ENCODE assay signal across 1 cellular context in the genomic region with DNA sequence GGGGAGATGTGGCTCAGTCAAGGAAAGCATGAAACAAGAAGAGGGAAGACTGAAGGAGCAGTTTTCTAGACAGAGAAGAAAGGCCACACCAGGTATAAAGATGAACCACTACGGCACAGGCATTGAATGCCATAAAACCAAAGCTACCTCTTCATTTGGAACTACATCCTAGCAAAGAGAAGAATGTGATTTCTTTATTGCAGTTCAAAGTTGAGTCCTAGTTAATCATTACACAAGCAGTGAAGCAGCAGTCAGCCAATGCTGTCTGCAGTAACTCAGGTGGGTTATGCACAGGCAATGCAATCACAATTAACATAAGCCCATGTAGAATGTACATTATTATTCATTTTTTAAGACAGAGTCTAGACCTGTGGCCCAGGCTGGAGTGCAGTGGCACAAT.
TF ChIP-seq lines count a peak whose summit lies in the region.

No MANE protein-coding gene starts in this region.

TF ChIP-seq in HepG2, 621 proteins besides CTCF, POLR2A, EP300 and RAD21 (continued from another document and continues in another):
- TF ChIP-seq ZBTB37 (CRISPR knock-in tag; IDR thresholded peaks at IDR 0.05) (no peak), ZNF7 (CRISPR knock-in tag; IDR thresholded peaks at IDR 0.05) (no peak), ZNF597 (CRISPR knock-in tag; IDR thresholded peaks at IDR 0.05) (no peak), MBD4 (IDR thresholded peaks at IDR 0.05; ENCODE audit: borderline replicate concordance, low read length) (no peak), ZNF263 (CRISPR knock-in tag; IDR thresholded peaks at IDR 0.05) (no peak), PHF5A (CRISPR knock-in tag; IDR thresholded peaks at IDR 0.05; ENCODE audit: low read depth, unreplicated experiment) (no peak), STAG1 (CRISPR knock-in tag; IDR thresholded peaks at IDR 0.05) (no peak), HBP1 (CRISPR knock-in tag; IDR thresholded peaks at IDR 0.05; ENCODE audit: low read depth) (no peak), ADNP (CRISPR knock-in tag; IDR thresholded peaks at IDR 0.05) (no peak), IKZF1 (IDR thresholded peaks at IDR 0.05) (no peak), NPAS2 (CRISPR knock-in tag; IDR thresholded peaks at IDR 0.05; ENCODE audit: borderline replicate concordance) (no peak), ATF7 (IDR thresholded peaks at IDR 0.05) (no peak), ATF7 (CRISPR knock-in tag; IDR thresholded peaks at IDR 0.05) (no peak), HDAC2 (CRISPR knock-in tag; IDR thresholded peaks at IDR 0.05) (no peak), TARDBP (CRISPR knock-in tag; IDR thresholded peaks at IDR 0.05) (no peak), CREM (IDR thresholded peaks at IDR 0.05) (peak; percentile 20; the same call in 1 of the 2 replicates), CREM (CRISPR knock-in tag; IDR thresholded peaks at IDR 0.05) (no peak), ZFP36 (IDR thresholded peaks at IDR 0.05; ENCODE audit: borderline replicate concordance, low read depth, low read length, partially characterized antibody) (no peak), ZNF549 (CRISPR knock-in tag; IDR thresholded peaks at IDR 0.05) (no peak), ZMYM4 (CRISPR knock-in tag; IDR thresholded peaks at IDR 0.05) (peak; percentile 35; the same call in 1 of the 2 replicates), SMAD3 (CRISPR knock-in tag; IDR thresholded peaks at IDR 0.05) (no peak), HCFC1 (IDR thresholded peaks at IDR 0.05; ENCODE audit: low read depth, low read length) (no peak), ZNF510 (CRISPR knock-in tag; IDR thresholded peaks at IDR 0.05; ENCODE audit: low read depth) (no peak), ZNF660 (CRISPR knock-in tag; IDR thresholded peaks at IDR 0.05; ENCODE audit: borderline replicate concordance, low read depth) (no peak), ZKSCAN8 (CRISPR knock-in tag; IDR thresholded peaks at IDR 0.05; ENCODE audit: borderline replicate concordance) (no peak), KDM6A (CRISPR knock-in tag; IDR thresholded peaks at IDR 0.05; ENCODE audit: low read depth) (peak; percentile 57; the same call in 1 of the 2 replicates), TP53 (CRISPR knock-in tag; conservative IDR thresholded peaks at IDR 0.05) (no peak), FOXO1 (CRISPR knock-in tag; IDR thresholded peaks at IDR 0.05) (no peak), RARA (CRISPR knock-in tag; IDR thresholded peaks at IDR 0.05) (no peak), HNRNPLL (IDR thresholded peaks at IDR 0.05; ENCODE audit: low read depth, low read length, poor library complexity, severe bottlenecking) (no peak), CEBPG (CRISPR knock-in tag; IDR thresholded peaks at IDR 0.05) (peak; percentile 39; the same call in 1 of the 2 replicates), CREB1 (IDR thresholded peaks at IDR 0.05) (no peak), CREB1 (CRISPR knock-in tag; IDR thresholded peaks at IDR 0.05) (0 out of 2 replicates have a peak, but pooled peaks have one; percentile 15), GFI1 (CRISPR knock-in tag; IDR thresholded peaks at IDR 0.05; ENCODE audit: borderline replicate concordance) (no peak), CEBPB (IDR thresholded peaks at IDR 0.05; ENCODE audit: borderline replicate concordance, low read depth, low read length) (peak; percentile 51; the same call in 1 of the 2 replicates), PHF21A (CRISPR knock-in tag; IDR thresholded peaks at IDR 0.05) (no peak), ZNF816 (CRISPR knock-in tag; IDR thresholded peaks at IDR 0.05; ENCODE audit: borderline replicate concordance) (no peak), ZNF598 (CRISPR knock-in tag; IDR thresholded peaks at IDR 0.05; ENCODE audit: borderline replicate concordance) (no peak), HNF4A (CRISPR knock-in tag; IDR thresholded peaks at IDR 0.05) (peak; percentile 56), EEA1 (CRISPR knock-in tag; IDR thresholded peaks at IDR 0.05; ENCODE audit: borderline replicate concordance) (no peak), ETV5 (CRISPR knock-in tag; IDR thresholded peaks at IDR 0.05; ENCODE audit: borderline replicate concordance) (no peak), ZNF776 (CRISPR knock-in tag; IDR thresholded peaks at IDR 0.05) (no peak), ATRX (CRISPR knock-in tag; IDR thresholded peaks at IDR 0.05; ENCODE audit: borderline replicate concordance) (no peak), SAFB2 (CRISPR knock-in tag; IDR thresholded peaks at IDR 0.05; ENCODE audit: borderline replicate concordance, low read depth) (no peak), IRF1 (CRISPR knock-in tag; IDR thresholded peaks at IDR 0.05; ENCODE audit: low read depth) (no peak), FOXA3 (CRISPR knock-in tag; IDR thresholded peaks at IDR 0.05) (peak; percentile 45; the same call in 1 of the 2 replicates), HDAC1 (CRISPR knock-in tag; IDR thresholded peaks at IDR 0.05) (no peak), ZNF775 (CRISPR knock-in tag; IDR thresholded peaks at IDR 0.05; ENCODE audit: borderline replicate concordance) (no peak), CENPX (CRISPR knock-in tag; IDR thresholded peaks at IDR 0.05) (no peak), HOXA3 (CRISPR knock-in tag; IDR thresholded peaks at IDR 0.05) (no peak), ZNF75D (CRISPR knock-in tag; IDR thresholded peaks at IDR 0.05; ENCODE audit: borderline replicate concordance) (no peak)
- TF ChIP-seq, protein P1, sequence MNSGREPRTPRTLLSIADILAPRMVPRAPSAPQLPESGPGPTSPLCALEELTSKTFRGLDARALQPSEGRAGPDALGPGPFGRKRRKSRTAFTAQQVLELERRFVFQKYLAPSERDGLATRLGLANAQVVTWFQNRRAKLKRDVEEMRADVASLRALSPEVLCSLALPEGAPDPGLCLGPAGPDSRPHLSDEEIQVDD (CRISPR knock-in tag; IDR thresholded peaks at IDR 0.05; ENCODE audit: borderline replicate concordance): no peak
- TF ChIP-seq, protein P2, sequence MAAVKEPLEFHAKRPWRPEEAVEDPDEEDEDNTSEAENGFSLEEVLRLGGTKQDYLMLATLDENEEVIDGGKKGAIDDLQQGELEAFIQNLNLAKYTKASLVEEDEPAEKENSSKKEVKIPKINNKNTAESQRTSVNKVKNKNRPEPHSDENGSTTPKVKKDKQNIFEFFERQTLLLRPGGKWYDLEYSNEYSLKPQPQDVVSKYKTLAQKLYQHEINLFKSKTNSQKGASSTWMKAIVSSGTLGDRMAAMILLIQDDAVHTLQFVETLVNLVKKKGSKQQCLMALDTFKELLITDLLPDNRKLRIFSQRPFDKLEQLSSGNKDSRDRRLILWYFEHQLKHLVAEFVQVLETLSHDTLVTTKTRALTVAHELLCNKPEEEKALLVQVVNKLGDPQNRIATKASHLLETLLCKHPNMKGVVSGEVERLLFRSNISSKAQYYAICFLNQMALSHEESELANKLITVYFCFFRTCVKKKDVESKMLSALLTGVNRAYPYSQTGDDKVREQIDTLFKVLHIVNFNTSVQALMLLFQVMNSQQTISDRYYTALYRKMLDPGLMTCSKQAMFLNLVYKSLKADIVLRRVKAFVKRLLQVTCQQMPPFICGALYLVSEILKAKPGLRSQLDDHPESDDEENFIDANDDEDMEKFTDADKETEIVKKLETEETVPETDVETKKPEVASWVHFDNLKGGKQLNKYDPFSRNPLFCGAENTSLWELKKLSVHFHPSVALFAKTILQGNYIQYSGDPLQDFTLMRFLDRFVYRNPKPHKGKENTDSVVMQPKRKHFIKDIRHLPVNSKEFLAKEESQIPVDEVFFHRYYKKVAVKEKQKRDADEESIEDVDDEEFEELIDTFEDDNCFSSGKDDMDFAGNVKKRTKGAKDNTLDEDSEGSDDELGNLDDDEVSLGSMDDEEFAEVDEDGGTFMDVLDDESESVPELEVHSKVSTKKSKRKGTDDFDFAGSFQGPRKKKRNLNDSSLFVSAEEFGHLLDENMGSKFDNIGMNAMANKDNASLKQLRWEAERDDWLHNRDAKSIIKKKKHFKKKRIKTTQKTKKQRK (IDR thresholded peaks at IDR 0.05; ENCODE audit: low read length): no peak
- TF ChIP-seq, protein P3, sequence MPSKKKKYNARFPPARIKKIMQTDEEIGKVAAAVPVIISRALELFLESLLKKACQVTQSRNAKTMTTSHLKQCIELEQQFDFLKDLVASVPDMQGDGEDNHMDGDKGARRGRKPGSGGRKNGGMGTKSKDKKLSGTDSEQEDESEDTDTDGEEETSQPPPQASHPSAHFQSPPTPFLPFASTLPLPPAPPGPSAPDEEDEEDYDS (CRISPR knock-in tag; IDR thresholded peaks at IDR 0.05): peak; percentile 33; the same call in 1 of the 2 replicates
- TF ChIP-seq, protein P4, sequence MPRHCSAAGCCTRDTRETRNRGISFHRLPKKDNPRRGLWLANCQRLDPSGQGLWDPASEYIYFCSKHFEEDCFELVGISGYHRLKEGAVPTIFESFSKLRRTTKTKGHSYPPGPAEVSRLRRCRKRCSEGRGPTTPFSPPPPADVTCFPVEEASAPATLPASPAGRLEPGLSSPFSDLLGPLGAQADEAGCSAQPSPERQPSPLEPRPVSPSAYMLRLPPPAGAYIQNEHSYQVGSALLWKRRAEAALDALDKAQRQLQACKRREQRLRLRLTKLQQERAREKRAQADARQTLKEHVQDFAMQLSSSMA (CRISPR knock-in tag; IDR thresholded peaks at IDR 0.05): no peak
- TF ChIP-seq, protein P5, sequence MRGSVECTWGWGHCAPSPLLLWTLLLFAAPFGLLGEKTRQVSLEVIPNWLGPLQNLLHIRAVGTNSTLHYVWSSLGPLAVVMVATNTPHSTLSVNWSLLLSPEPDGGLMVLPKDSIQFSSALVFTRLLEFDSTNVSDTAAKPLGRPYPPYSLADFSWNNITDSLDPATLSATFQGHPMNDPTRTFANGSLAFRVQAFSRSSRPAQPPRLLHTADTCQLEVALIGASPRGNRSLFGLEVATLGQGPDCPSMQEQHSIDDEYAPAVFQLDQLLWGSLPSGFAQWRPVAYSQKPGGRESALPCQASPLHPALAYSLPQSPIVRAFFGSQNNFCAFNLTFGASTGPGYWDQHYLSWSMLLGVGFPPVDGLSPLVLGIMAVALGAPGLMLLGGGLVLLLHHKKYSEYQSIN (CRISPR knock-in tag; IDR thresholded peaks at IDR 0.05; ENCODE audit: borderline replicate concordance): no peak
- TF ChIP-seq, protein P6, sequence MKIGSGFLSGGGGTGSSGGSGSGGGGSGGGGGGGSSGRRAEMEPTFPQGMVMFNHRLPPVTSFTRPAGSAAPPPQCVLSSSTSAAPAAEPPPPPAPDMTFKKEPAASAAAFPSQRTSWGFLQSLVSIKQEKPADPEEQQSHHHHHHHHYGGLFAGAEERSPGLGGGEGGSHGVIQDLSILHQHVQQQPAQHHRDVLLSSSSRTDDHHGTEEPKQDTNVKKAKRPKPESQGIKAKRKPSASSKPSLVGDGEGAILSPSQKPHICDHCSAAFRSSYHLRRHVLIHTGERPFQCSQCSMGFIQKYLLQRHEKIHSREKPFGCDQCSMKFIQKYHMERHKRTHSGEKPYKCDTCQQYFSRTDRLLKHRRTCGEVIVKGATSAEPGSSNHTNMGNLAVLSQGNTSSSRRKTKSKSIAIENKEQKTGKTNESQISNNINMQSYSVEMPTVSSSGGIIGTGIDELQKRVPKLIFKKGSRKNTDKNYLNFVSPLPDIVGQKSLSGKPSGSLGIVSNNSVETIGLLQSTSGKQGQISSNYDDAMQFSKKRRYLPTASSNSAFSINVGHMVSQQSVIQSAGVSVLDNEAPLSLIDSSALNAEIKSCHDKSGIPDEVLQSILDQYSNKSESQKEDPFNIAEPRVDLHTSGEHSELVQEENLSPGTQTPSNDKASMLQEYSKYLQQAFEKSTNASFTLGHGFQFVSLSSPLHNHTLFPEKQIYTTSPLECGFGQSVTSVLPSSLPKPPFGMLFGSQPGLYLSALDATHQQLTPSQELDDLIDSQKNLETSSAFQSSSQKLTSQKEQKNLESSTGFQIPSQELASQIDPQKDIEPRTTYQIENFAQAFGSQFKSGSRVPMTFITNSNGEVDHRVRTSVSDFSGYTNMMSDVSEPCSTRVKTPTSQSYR (CRISPR knock-in tag; IDR thresholded peaks at IDR 0.05; ENCODE audit: borderline replicate concordance): no peak
